In genomic region chr4:37890501-37891220, GRCh38 we compare ENCODE assay signal across 8 cellular contexts. TPM values are rescaled to one million over a fixed set of nuclear protein-coding genes. Genes with fewer than 3 reads are reported as not detected.
A peak's percentile ranks its signal among the peaks of the same experiment; 100 is the strongest.
DNase-seq lines count a peak whose midpoint lies in the region; ATAC-seq and TF ChIP-seq lines count a peak whose summit lies in the region.

Gene TBC1D1, plus strand, starts transcription at chr4:37891084. Its CDS starts 11,012 bp downstream, at chr4:37902096.

- peak within 1 kb of the TSS; percentile 80 to 90 (median 84) for H3K27ac ChIP-seq in right lobe of liver

- no peaks in the 10 kb centered on the region for H3K36me3 ChIP-seq in MG63
- H3K36me3 ChIP-seq in right lobe of liver: no peaks in the 10 kb centered on the region

- WGBS in right lobe of liver (ENCODE audit: insufficient coverage, low coverage, low lambda C conversion rate, missing lambda C conversion rate): under 1% methylated on average over 21 of the region's 63 CpGs

- H3K9me3 ChIP-seq in MG63: no peaks in the 10 kb centered on the region
- no peaks in the 10 kb centered on the region for H3K9me3 ChIP-seq in right lobe of liver

- H3K4me1 Mint-ChIP-seq in activated B cell treated with CpG ODN at 0.5 μM for 24 hours: peaks cover 48% of the 10 kb centered on the region

- CTCF ChIA-PET in activated B cell treated with CpG ODN at 0.5 μM for 24 hours (lab: Charles Lee): interaction anchor here (0.6 to 1.6 kb wide), 4 partner anchors 86 to 1617 kb away, joined by 3 to 5 read pairs (median 4); no protein-coding TSS in a partner anchor

- no peak for TF ChIP-seq POLR2A in right lobe of liver (IDR thresholded peaks at IDR 0.05)

- H3K4me3 ChIP-seq in GM08714 (ENCODE audit: low read length) (peak within 1 kb of the TSS; percentile 85), MG63 (peak within 1 kb of the TSS; percentile 40), right lobe of liver (peak within 1 kb of the TSS; percentile 78 to 91 (median 85))

- peak; percentile 27 for ATAC-seq in activated B cell treated with CpG ODN at 0.5 μM for 24 hours (ENCODE audit: low read depth)
- peak; percentile 87 to 94 (median 90) for ATAC-seq in right lobe of liver

- H3K27me3 Mint-ChIP-seq in activated B cell treated with CpG ODN at 0.5 μM for 24 hours: no peaks in the 10 kb centered on the region

- POLR2A ChIA-PET in activated B cell treated with CpG ODN at 0.5 μM for 24 hours (lab: Charles Lee): interaction anchor here (0.5 to 3.8 kb wide), 15 partner anchors 9 to 1722 kb away, joined by 3 to 48 read pairs (median 4); partner anchors contain the start of gene PGM2

- H3K27me3 ChIP-seq in MG63: no peaks in the 10 kb centered on the region
- no peaks in the 10 kb centered on the region for H3K27me3 ChIP-seq in right lobe of liver

- H3K4me1 ChIP-seq in right lobe of liver: peaks cover 0 to 16% (median 0%) of the 10 kb centered on the region in 4 donors

- H3K27ac Mint-ChIP-seq in activated B cell treated with CpG ODN at 0.5 μM for 24 hours: peak within 1 kb of the TSS; percentile 97

- H3K4me3 Mint-ChIP-seq in activated B cell treated with CpG ODN at 0.5 μM for 24 hours: peak within 1 kb of the TSS; percentile 94

- intact Hi-C loops in activated B cell treated with CpG ODN at 0.5 μM for 24 hours (cut with micrococcal nuclease) (loop anchor here (1.0 to 10.0 kb wide), 17 partner anchors 11 to 1747 kb away; partner anchors contain the start of genes ARAP2, PGM2, RELL1 and RFC1), right lobe of liver (cut with DNase I) (no loop called here)

- peaks cover 4% of the 10 kb centered on the region for H3K36me3 Mint-ChIP-seq in activated B cell treated with CpG ODN at 0.5 μM for 24 hours (ENCODE audit: low read depth)

- DNase-seq in GOT3 (lab: John Stamatoyannopoulos, UW) (peak; percentile 14), MG63 (peak; percentile 7), activated B cell treated with CpG ODN at 0.5 μM for 24 hours (peak; percentile 73), cerebellum (ENCODE audit: low spot score) (peak; percentile 56), right lobe of liver (peak; percentile 79 to 90 (median 82)), NCI-H1694 treated with DMSO at 0.1 percent for 48 hours (lab: John Stamatoyannopoulos, UW) (no peak)
- DNase-seq in stimulated activated CD4-positive, alpha-beta T cell treated with anti-CD3 and anti-CD28 coated beads, Interleukin-4, amount 100 ng/mL, for 24 hours: peak; percentile 35

- TF ChIP-seq CTCF in activated B cell treated with CpG ODN at 0.5 μM for 24 hours (IDR thresholded peaks at IDR 0.05) (no peak), right lobe of liver (IDR thresholded peaks at IDR 0.05) (peak in 3 of 4 donors; percentile 31 to 53 (median 53))

- H3K9me3 Mint-ChIP-seq in activated B cell treated with CpG ODN at 0.5 μM for 24 hours: no peaks in the 10 kb centered on the region

RNA-seq across cellular contexts. Expression of gene TBC1D1, which starts in this region (rescaled TPM):
- total RNA-seq in MG63 (2014; rRNA removed; shearing (Covaris generic); ENCODE audit: low replicate concordance): 15.5 and 34.1 TPM in 2 replicates
- total RNA-seq in activated B cell treated with CpG ODN at 0.5 μM for 24 hours: 84.8 and 86.7 TPM in 2 replicates
- 95.9 TPM for total RNA-seq in cerebellum
- total RNA-seq in right lobe of liver: 10 to 100 TPM; 21.2 to 67.5 (median 35.8) TPM
